Comparison of ENCODE assay signal across 10 cellular contexts in the genomic region with DNA sequence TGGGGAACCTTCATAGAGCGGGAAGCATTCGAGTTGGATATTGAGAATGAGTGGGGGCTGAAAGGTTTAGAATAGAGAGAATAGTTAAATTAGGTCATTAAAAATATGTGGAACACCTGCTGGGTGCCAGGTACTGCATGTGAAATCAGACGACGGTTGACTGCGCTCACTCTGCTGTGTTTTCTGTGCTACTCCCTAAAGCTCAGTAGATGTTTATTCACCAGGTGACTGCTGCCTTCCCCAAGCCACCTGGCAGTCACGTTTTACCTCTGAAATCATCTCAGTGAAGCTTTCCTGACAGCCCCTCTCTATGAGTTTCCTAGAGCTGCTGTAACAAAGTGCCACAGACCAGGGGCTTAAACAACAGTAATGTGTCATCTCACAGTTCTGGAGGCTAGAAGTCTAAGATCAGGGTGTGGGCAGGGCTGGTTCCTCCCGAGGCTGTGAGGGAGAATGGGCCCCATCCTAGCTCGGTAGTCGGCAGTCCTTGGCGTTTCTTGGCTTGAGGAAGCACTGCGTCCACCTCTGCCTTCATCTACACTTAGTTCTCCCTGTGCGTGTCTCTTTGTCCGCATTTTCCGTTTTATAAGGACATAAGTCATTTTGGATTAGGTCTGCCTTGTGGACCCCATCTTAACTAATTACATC. TPM values are rescaled to one million over a fixed set of nuclear protein-coding genes. Genes with fewer than 3 reads are reported as not detected.
DNase-seq lines count a peak whose midpoint lies in the region; ATAC-seq and TF ChIP-seq lines count a peak whose summit lies in the region.
"Had no signal": no experiment of that assay in that cellular context is flagged by ENCODE, and none has a peak within 500 bp of the region (broad histone marks: within the 10 kb centered on the region; RNA-seq: fewer than 3 reads in every experiment).

No MANE protein-coding gene starts in this region.

- H3K27me3 ChIP-seq in heart left ventricle = no peaks in the 10 kb centered on the region
- H3K27me3 ChIP-seq in esophagus squamous epithelium = no peaks in the 10 kb centered on the region
- H3K27me3 ChIP-seq in uterus = no peaks in the 10 kb centered on the region
- H3K27me3 ChIP-seq in foreskin keratinocyte = no peaks in the 10 kb centered on the region

- 60 to 70% (median 65%) methylated on average over 14 of the region's 14 CpGs for WGBS in heart left ventricle, 4 donors
- WGBS in esophagus squamous epithelium, 2 donors = 78% methylated on average over 14 of the region's 14 CpGs

- intact Hi-C loops in heart left ventricle (cut with DNase I) = loop anchor here in 2 of 10 donors (5.0 to 10.0 kb wide), 2 partner anchors 72 to 104 kb away; no protein-coding TSS in a partner anchor
- intact Hi-C loops in Right ventricle myocardium inferior (cut with DNase I) = no loop called here
- intact Hi-C loops in esophagus squamous epithelium (cut with DNase I) = no loop called here
- intact Hi-C loops in uterus (cut with DNase I; ENCODE audit: low total_unique reads) = no loop called here

- TF ChIP-seq POLR2A in heart left ventricle (IDR thresholded peaks at IDR 0.05) (no peak), esophagus squamous epithelium (IDR thresholded peaks at IDR 0.05) (no peak), uterus (IDR thresholded peaks at IDR 0.05) (no peak)

- no peak for DNase-seq in heart left ventricle
- DNase-seq in Right ventricle myocardium inferior (ENCODE audit: missing footprints) = no peak
- DNase-seq in esophagus squamous epithelium (lab: John Stamatoyannopoulos, UW) = no peak
- DNase-seq in neural crest cell (ENCODE audit: low read depth, low spot score) = no peak
- DNase-seq in uterus = no peak
- no peak for DNase-seq in foreskin keratinocyte
- no peak for DNase-seq in NCI-H2196 treated with DMSO at 0.1 percent for 48 hours (lab: John Stamatoyannopoulos, UW; ENCODE audit: unreplicated experiment)
- DNase-seq in NCI-H1436 (lab: John Stamatoyannopoulos, UW) = no peak
- DNase-seq: cerebellar nuclear complex, Kasumi-1 had no signal

- no peaks in the 10 kb centered on the region for H3K36me3 Mint-ChIP-seq in neural crest cell (ENCODE audit: low read depth)

- H3K27ac ChIP-seq in heart left ventricle (peak overlapping the region; percentile 42 to 83 (median 70)), esophagus squamous epithelium (peak overlapping the region; percentile 30 to 84 (median 69)), uterus (peak overlapping the region; percentile 11 to 72), foreskin keratinocyte (no peak overlapping the region)

- TF ChIP-seq CTCF in heart left ventricle (IDR thresholded peaks at IDR 0.05) (no peak), esophagus squamous epithelium (IDR thresholded peaks at IDR 0.05) (no peak), neural crest cell (conservative IDR thresholded peaks at IDR 0.05) (no peak), uterus (IDR thresholded peaks at IDR 0.05) (no peak), foreskin keratinocyte (conservative IDR thresholded peaks at IDR 0.05) (no peak)

- H3K4me1 Mint-ChIP-seq in neural crest cell = peaks cover 64% of the 10 kb centered on the region

- no peaks in the 10 kb centered on the region for H3K36me3 ChIP-seq in heart left ventricle
- H3K36me3 ChIP-seq in esophagus squamous epithelium = no peaks in the 10 kb centered on the region
- H3K36me3 ChIP-seq in uterus = no peaks in the 10 kb centered on the region

- H3K9me3 ChIP-seq in heart left ventricle = no peaks in the 10 kb centered on the region
- no peaks in the 10 kb centered on the region for H3K9me3 ChIP-seq in esophagus squamous epithelium
- H3K9me3 ChIP-seq in uterus = no peaks in the 10 kb centered on the region

- H3K4me3 ChIP-seq in heart left ventricle = peak overlapping the region in 10 of 12 donors; percentile 15 to 50 (median 38)
- H3K4me3 ChIP-seq in esophagus squamous epithelium = peak overlapping the region in 2 of 4 donors; percentile 22 to 52
- H3K4me3 ChIP-seq in uterus = peak overlapping the region in 1 of 2 donors; percentile 20

- ATAC-seq in heart left ventricle = peak in 2 of 4 donors; percentile 6 to 9
- ATAC-seq in Right ventricle myocardium inferior = no peak
- no peak for ATAC-seq in foreskin keratinocyte

- no peaks in the 10 kb centered on the region for H3K27me3 Mint-ChIP-seq in neural crest cell (ENCODE audit: low read depth)

- peak overlapping the region; percentile 54 for H3K27ac Mint-ChIP-seq in neural crest cell (ENCODE audit: unreplicated experiment)

- H3K4me3 Mint-ChIP-seq in neural crest cell = no peak overlapping the region

- no peaks in the 10 kb centered on the region for H3K9me3 Mint-ChIP-seq in neural crest cell

- H3K4me1 ChIP-seq in heart left ventricle = peaks cover 41 to 100% (median 97%) of the 10 kb centered on the region in 12 donors
- peaks cover 9 to 97% (median 56%) of the 10 kb centered on the region in 3 donors for H3K4me1 ChIP-seq in esophagus squamous epithelium
- peaks cover 0 to 13% of the 10 kb centered on the region in 2 donors for H3K4me1 ChIP-seq in uterus
- no peaks in the 10 kb centered on the region for H3K4me1 ChIP-seq in foreskin keratinocyte

RNA-seq across cellular contexts. Expression of a gene that starts 25.3 kb away (rescaled TPM):
- total RNA-seq in heart left ventricle = 100 to 1,000 TPM; 179 to 275 (median 215) TPM
- 100 to 1,000 TPM; 193 to 269 TPM for polyA plus RNA-seq in heart left ventricle
- total RNA-seq in Right ventricle myocardium inferior = 231 TPM
- total RNA-seq in esophagus squamous epithelium = 100 to 1,000 TPM in 2 of 4 donors, 10 to 100 TPM in 2; 81.7 to 144 (median 103) TPM
- total RNA-seq in neural crest cell = 230 and 236 TPM in 2 replicates
- 100 to 1,000 TPM; 161 to 403 (median 225) TPM for total RNA-seq in uterus
- total RNA-seq in foreskin keratinocyte = 173 and 176 TPM in 2 replicates
- polyA plus RNA-seq in foreskin keratinocyte = 129 and 130 TPM in 2 replicates
